Comparison of ENCODE assay signal across 1 cellular context in genomic region chr2:28956415-28956826, GRCh38.
TF ChIP-seq lines count a peak whose summit lies in the region.

No MANE protein-coding gene starts in this region.

TF ChIP-seq in liver, 16 proteins besides CTCF, POLR2A, EP300 and RAD21 (continued from another document):
- TF ChIP-seq ATF3 (IDR thresholded peaks at IDR 0.05): no peak
- no peak for TF ChIP-seq FOXA1 (IDR thresholded peaks at IDR 0.05)
- TF ChIP-seq GABPA (IDR thresholded peaks at IDR 0.05 in 1 of 2, conservative IDR thresholded peaks at IDR 0.05 in 1 of 2): no peak
- TF ChIP-seq HNF4G (IDR thresholded peaks at IDR 0.05): no peak
